In genomic region chr20:18738888-18739287, GRCh38 we compare ENCODE assay signal across 2 cellular contexts.
TF ChIP-seq lines count a peak whose summit lies in the region.

No MANE protein-coding gene starts in this region.

TF ChIP-seq in IMR-90, 13 proteins besides CTCF, POLR2A, EP300 and RAD21:
- TF ChIP-seq ELK1 (IDR thresholded peaks at IDR 0.05; ENCODE audit: borderline replicate concordance, low read depth, low read length), result no peak
- TF ChIP-seq MAFK (IDR thresholded peaks at IDR 0.05; ENCODE audit: low read depth, low read length), result no peak
- no peak for TF ChIP-seq RCOR1 (IDR thresholded peaks at IDR 0.05; ENCODE audit: insufficient replicate concordance, low read length)
- no peak for TF ChIP-seq BHLHE40 (IDR thresholded peaks at IDR 0.05; ENCODE audit: low read depth, low read length)
- TF ChIP-seq, protein P1, sequence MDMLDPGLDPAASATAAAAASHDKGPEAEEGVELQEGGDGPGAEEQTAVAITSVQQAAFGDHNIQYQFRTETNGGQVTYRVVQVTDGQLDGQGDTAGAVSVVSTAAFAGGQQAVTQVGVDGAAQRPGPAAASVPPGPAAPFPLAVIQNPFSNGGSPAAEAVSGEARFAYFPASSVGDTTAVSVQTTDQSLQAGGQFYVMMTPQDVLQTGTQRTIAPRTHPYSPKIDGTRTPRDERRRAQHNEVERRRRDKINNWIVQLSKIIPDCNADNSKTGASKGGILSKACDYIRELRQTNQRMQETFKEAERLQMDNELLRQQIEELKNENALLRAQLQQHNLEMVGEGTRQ (IDR thresholded peaks at IDR 0.05; ENCODE audit: low read depth, low read length), result no peak
- TF ChIP-seq MAZ (IDR thresholded peaks at IDR 0.05; ENCODE audit: borderline replicate concordance, low read depth, low read length), result no peak
- no peak for TF ChIP-seq NFE2L2 (IDR thresholded peaks at IDR 0.05; ENCODE audit: low read depth, low read length)
- no peak for TF ChIP-seq SMC3 (IDR thresholded peaks at IDR 0.05; ENCODE audit: low read depth, low read length)
- no peak for TF ChIP-seq CHD1 (IDR thresholded peaks at IDR 0.05; ENCODE audit: low read depth, low read length)
- TF ChIP-seq FOS (IDR thresholded peaks at IDR 0.05; ENCODE audit: low read depth, low read length), result no peak
- no peak for TF ChIP-seq MXI1 (IDR thresholded peaks at IDR 0.05; ENCODE audit: borderline replicate concordance, low read depth, low read length)
TF ChIP-seq in IMR-90: peak in this region for 0.

TF ChIP-seq in neural cell, 6 proteins besides CTCF, POLR2A, EP300 and RAD21 (continued from another document):
- TF ChIP-seq, protein P2, sequence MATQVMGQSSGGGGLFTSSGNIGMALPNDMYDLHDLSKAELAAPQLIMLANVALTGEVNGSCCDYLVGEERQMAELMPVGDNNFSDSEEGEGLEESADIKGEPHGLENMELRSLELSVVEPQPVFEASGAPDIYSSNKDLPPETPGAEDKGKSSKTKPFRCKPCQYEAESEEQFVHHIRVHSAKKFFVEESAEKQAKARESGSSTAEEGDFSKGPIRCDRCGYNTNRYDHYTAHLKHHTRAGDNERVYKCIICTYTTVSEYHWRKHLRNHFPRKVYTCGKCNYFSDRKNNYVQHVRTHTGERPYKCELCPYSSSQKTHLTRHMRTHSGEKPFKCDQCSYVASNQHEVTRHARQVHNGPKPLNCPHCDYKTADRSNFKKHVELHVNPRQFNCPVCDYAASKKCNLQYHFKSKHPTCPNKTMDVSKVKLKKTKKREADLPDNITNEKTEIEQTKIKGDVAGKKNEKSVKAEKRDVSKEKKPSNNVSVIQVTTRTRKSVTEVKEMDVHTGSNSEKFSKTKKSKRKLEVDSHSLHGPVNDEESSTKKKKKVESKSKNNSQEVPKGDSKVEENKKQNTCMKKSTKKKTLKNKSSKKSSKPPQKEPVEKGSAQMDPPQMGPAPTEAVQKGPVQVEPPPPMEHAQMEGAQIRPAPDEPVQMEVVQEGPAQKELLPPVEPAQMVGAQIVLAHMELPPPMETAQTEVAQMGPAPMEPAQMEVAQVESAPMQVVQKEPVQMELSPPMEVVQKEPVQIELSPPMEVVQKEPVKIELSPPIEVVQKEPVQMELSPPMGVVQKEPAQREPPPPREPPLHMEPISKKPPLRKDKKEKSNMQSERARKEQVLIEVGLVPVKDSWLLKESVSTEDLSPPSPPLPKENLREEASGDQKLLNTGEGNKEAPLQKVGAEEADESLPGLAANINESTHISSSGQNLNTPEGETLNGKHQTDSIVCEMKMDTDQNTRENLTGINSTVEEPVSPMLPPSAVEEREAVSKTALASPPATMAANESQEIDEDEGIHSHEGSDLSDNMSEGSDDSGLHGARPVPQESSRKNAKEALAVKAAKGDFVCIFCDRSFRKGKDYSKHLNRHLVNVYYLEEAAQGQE (IDR thresholded peaks at IDR 0.05; ENCODE audit: borderline replicate concordance), result no peak
- TF ChIP-seq POLR2AphosphoS5 (IDR thresholded peaks at IDR 0.05), result no peak
- TF ChIP-seq MXI1 (conservative IDR thresholded peaks at IDR 0.05; ENCODE audit: poor library complexity, severe bottlenecking), result no peak
